Comparison of ENCODE assay signal across 23 cellular contexts in genomic region chr19:46384396-46384795, GRCh38. TPM values are rescaled to one million over a fixed set of nuclear protein-coding genes. Genes with fewer than 3 reads are reported as not detected.
DNase-seq lines count a peak whose midpoint lies in the region; ATAC-seq, FAIRE-seq and TF ChIP-seq lines count a peak whose summit lies in the region.
"Had no signal": no experiment of that assay in that cellular context is flagged by ENCODE, and none has a peak within 500 bp of the region (broad histone marks: within the 10 kb centered on the region; RNA-seq: fewer than 3 reads in every experiment).

No MANE protein-coding gene starts in this region.

- no peak for TF ChIP-seq CTCF in right lobe of liver (IDR thresholded peaks at IDR 0.05)
- no peak for TF ChIP-seq CTCF in HepG2 (CRISPR knock-in tag; IDR thresholded peaks at IDR 0.05)
- no peak for TF ChIP-seq CTCF in endodermal cell (conservative IDR thresholded peaks at IDR 0.05)

- in situ Hi-C loops in HepG2 (cut with HindIII; ENCODE audit: extremely low pct_ligation_motif_present, low pct_unique_long_range_greater_than_20kb), result no loop called here
- in situ Hi-C loops in GM23248 (cut with MboI), result no loop called here

- H3K36me3 ChIP-seq in right lobe of liver (peaks cover 4 to 47% (median 18%) of the 10 kb centered on the region in 4 donors), HepG2 (replicated peaks in 1 of 2; ENCODE audit: control insufficient read depth in 1 of 2, insufficient read depth in 2 of 2, low read length in 2 of 2) (peaks cover 16 to 75% of the 10 kb centered on the region in 2 experiments), endodermal cell (ENCODE audit: control insufficient read depth, insufficient read depth, low read length) (peaks cover 86% of the 10 kb centered on the region), GM23248 (ENCODE audit: low read depth) (peaks cover 19% of the 10 kb centered on the region; the same call in 1 of the 2 replicates)

- no peak overlapping the region for H3K27ac Mint-ChIP-seq in endodermal cell
- H3K27ac Mint-ChIP-seq: activated naive CD8-positive, alpha-beta T cell; IgD-negative memory B cell; memory B cell; T-cell had no signal

- no peaks in the 10 kb centered on the region for H3K9me3 Mint-ChIP-seq in endodermal cell
- H3K9me3 Mint-ChIP-seq: IgD-negative memory B cell, memory B cell, T-cell had no signal

- WGBS in right lobe of liver (ENCODE audit: insufficient coverage, low coverage, low lambda C conversion rate, missing lambda C conversion rate), result 100% methylated on average over 4 of the region's 11 CpGs
- WGBS in HepG2 (ENCODE audit: low lambda C conversion rate), result 100% methylated on average over 5 of the region's 11 CpGs
- 94% methylated on average over 10 to 11 of the region's 11 CpGs for WGBS in endodermal cell (ENCODE audit: insufficient coverage in 1 of 2, insufficient read length in 1 of 2), 2 experiments
- 60 to 66% methylated on average over 11 of the region's 11 CpGs for WGBS in GM23248 (ENCODE audit: low coverage in 1 of 2, low lambda C conversion rate in 2 of 2, missing lambda C conversion rate in 2 of 2), 2 experiments

- H3K27me3 ChIP-seq in right lobe of liver (no peaks in the 10 kb centered on the region), HepG2 (ENCODE audit: control insufficient read depth in 1 of 2, insufficient read depth in 2 of 2, low read length in 2 of 2) (no peaks in the 10 kb centered on the region), endodermal cell (ENCODE audit: control insufficient read depth, insufficient read depth, low read length, poor library complexity, severe bottlenecking) (no peaks in the 10 kb centered on the region), GM23248 (replicated peaks; ENCODE audit: insufficient read depth) (no peaks in the 10 kb centered on the region)
- H3K27me3 ChIP-seq: esophagus squamous epithelium had no signal

- H3K4me1 ChIP-seq in right lobe of liver, result no peaks in the 10 kb centered on the region
- peaks cover 11% of the 10 kb centered on the region for H3K4me1 ChIP-seq in HepG2 (ENCODE audit: insufficient read depth, low read length)
- no peaks in the 10 kb centered on the region for H3K4me1 ChIP-seq in endodermal cell (ENCODE audit: control insufficient read depth, insufficient read depth, low read length)
- 0 out of 2 replicates have a peak, but pooled peaks cover 5% of the 10 kb centered on the region for H3K4me1 ChIP-seq in GM23248 (ENCODE audit: insufficient read depth)

- no peaks in the 10 kb centered on the region for H3K79me2 ChIP-seq in HepG2 (ENCODE audit: insufficient read depth, low read length)
- peaks cover 35% of the 10 kb centered on the region for H3K79me2 ChIP-seq in GM23248 (ENCODE audit: insufficient read depth)

- intact Hi-C loops in right lobe of liver (cut with DNase I), result loop anchor here in 1 of 2 donors (10.0 kb wide), 1 partner anchor 100 kb away; no protein-coding TSS in a partner anchor
- intact Hi-C loops in HepG2 (cut with micrococcal nuclease; ENCODE audit: unreplicated experiment), result no loop called here

- DNase-seq in right lobe of liver, result peak; percentile 10 to 35 (median 26)
- DNase-seq in HepG2 (ENCODE audit: low spot score), result no peak
- peak; percentile 13 for DNase-seq in endodermal cell
- DNase-seq in mesenteric fat pad (ENCODE audit: low spot score), result peak; percentile 47
- DNase-seq in NCI-H2081 (lab: John Stamatoyannopoulos, UW), result no peak
- no peak for DNase-seq in GM23248
- DNase-seq: activated CD4-positive, alpha-beta T cell treated with anti-CD3 and anti-CD28 coated beads for 1 hour; effector memory CD4-positive, alpha-beta T cell; esophagus squamous epithelium; NCI-H1105 treated with DMSO at 0.1 percent for 48 hours; NCI-H2107; NCI-H526; SIG-M5 had no signal

- H3K27me3 Mint-ChIP-seq in endodermal cell (ENCODE audit: insufficient read depth), result no peaks in the 10 kb centered on the region
- H3K27me3 Mint-ChIP-seq: activated naive CD8-positive, alpha-beta T cell; IgD-negative memory B cell; memory B cell; T-cell had no signal

- H2AFZ ChIP-seq in HepG2 (ENCODE audit: low read length) (no peak overlapping the region), GM23248 (no peak overlapping the region)

- H3K36me3 Mint-ChIP-seq in endodermal cell (ENCODE audit: low read depth), result peaks cover 84% of the 10 kb centered on the region

- H3K27ac ChIP-seq in right lobe of liver (no peak overlapping the region), HepG2 (ENCODE audit: extremely low read length, insufficient read depth, low read length) (no peak overlapping the region), endodermal cell (ENCODE audit: low read depth, low read length) (no peak overlapping the region), GM23248 (no peak overlapping the region)
- H3K27ac ChIP-seq: esophagus squamous epithelium had no signal

- H3K4me3 ChIP-seq in right lobe of liver (no peak overlapping the region), HepG2 (replicated peaks in 1 of 3; ENCODE audit: insufficient read depth in 1 of 3, low read depth in 2 of 3, low read length in 3 of 3) (no peak overlapping the region), endodermal cell (ENCODE audit: low read length) (no peak overlapping the region), GM23248 (no peak overlapping the region)
- H3K4me3 ChIP-seq: esophagus squamous epithelium had no signal

- POLR2A ChIA-PET in HepG2 (lab: Yijun Ruan, JAX), result no interaction called here

- BruUV-seq in HepG2 (replicated peaks; lab: Mats Ljungman, UMichigan), result no TSS peak

- FAIRE-seq in HepG2 (lab: Jason Lieb, UNC), result no peak
- FAIRE-seq: H54, keratinocyte, urothelium cell line had no signal

- H3K9me2 ChIP-seq in GM23248 (ENCODE audit: insufficient read depth), result no peaks in the 10 kb centered on the region

- TF ChIP-seq POLR2A in right lobe of liver (IDR thresholded peaks at IDR 0.05), result no peak
- no peak for TF ChIP-seq POLR2A in HepG2 (IDR thresholded peaks at IDR 0.05; ENCODE audit: insufficient read depth in 1 of 2, low read depth in 2 of 2, low read length in 2 of 2)

- TF ChIP-seq RAD21 in HepG2 (CRISPR knock-in tag; IDR thresholded peaks at IDR 0.05), result no peak

- peaks cover 4% of the 10 kb centered on the region for H3F3A ChIP-seq in GM23248 (ENCODE audit: insufficient read depth)

- H3K4me1 Mint-ChIP-seq in endodermal cell, result no peaks in the 10 kb centered on the region
- H3K4me1 Mint-ChIP-seq: memory B cell had no signal

- H3K9ac ChIP-seq in HepG2 (ENCODE audit: insufficient read depth, low read depth, low read length) (no peak overlapping the region), endodermal cell (ENCODE audit: extremely low read depth, low read length, poor library complexity, severe bottlenecking) (no peak overlapping the region), GM23248 (no peak overlapping the region)

- H3K9me3 ChIP-seq in right lobe of liver (no peaks in the 10 kb centered on the region), HepG2 (ENCODE audit: low read length) (no peaks in the 10 kb centered on the region), endodermal cell (ENCODE audit: control insufficient read depth, low read length) (no peaks in the 10 kb centered on the region), GM23248 (ENCODE audit: low read depth) (no peaks in the 10 kb centered on the region)
- H3K9me3 ChIP-seq: esophagus squamous epithelium had no signal

- ATAC-seq in right lobe of liver (no peak), HepG2 (no peak), GM18511 (IDR thresholded peaks at IDR 0.05; ENCODE audit: unreplicated experiment) (no peak), HG02870 (IDR thresholded peaks at IDR 0.05; ENCODE audit: unreplicated experiment) (no peak)
- ATAC-seq: T-cell had no signal

- H4K20me1 ChIP-seq in HepG2 (ENCODE audit: insufficient read depth, low read length), result no peaks in the 10 kb centered on the region
- H4K20me1 ChIP-seq in GM23248 (ENCODE audit: insufficient read depth), result no peaks in the 10 kb centered on the region

- TF ChIP-seq EP300 in HepG2 (IDR thresholded peaks at IDR 0.05; ENCODE audit: low read depth in 2 of 2, low read length in 2 of 2), result no peak
- TF ChIP-seq EP300 in HepG2 (CRISPR knock-in tag; IDR thresholded peaks at IDR 0.05; ENCODE audit: borderline replicate concordance), result no peak

- CTCF ChIA-PET in HepG2 (lab: Yijun Ruan, JAX; ENCODE audit: low intra/inter-chr PET ratio, low total read pairs), result no interaction called here

- H3K4me2 ChIP-seq in HepG2 (ENCODE audit: low read depth, low read length) (no peak overlapping the region), GM23248 (ENCODE audit: unreplicated experiment) (no peak overlapping the region)

- no peak overlapping the region for H3K4me3 Mint-ChIP-seq in endodermal cell
- H3K4me3 Mint-ChIP-seq: activated naive CD8-positive, alpha-beta T cell; memory B cell; T-cell had no signal

RNA-seq across cellular contexts. Expression of gene CCDC8, which starts 29.0 kb away (rescaled TPM):
- total RNA-seq in right lobe of liver (under 1 TPM in 5 of 6 experiments, not detected in 1; 0.26 to 0.55 (median 0.44) TPM), HepG2 (2016; rRNA removed; fragmentation: Illumina TruSeq; extraction: Trizol) (0.04 TPM in 1 of 2 replicates, not detected in the other), endodermal cell (10 to 100 TPM; 27.5 to 30.5 TPM), mesenteric fat pad (2.9 TPM)
- not detected in 2 replicates for total RNA-seq in HepG2 (2016; cell fraction: cytosol; rRNA removed; fragmentation: Illumina TruSeq; extraction: Trizol; ENCODE audit: low read depth)
- total RNA-seq in HepG2 (2016; cell fraction: insoluble cytoplasmic fraction; rRNA removed; fragmentation: Illumina TruSeq; extraction: Trizol), result 0.06 TPM in 1 of 2 replicates, not detected in the other
- total RNA-seq in HepG2 (2016; cell fraction: membrane; rRNA removed; fragmentation: Illumina TruSeq; extraction: Trizol), result not detected in 2 replicates
- total RNA-seq in HepG2 (2016; cell fraction: nucleus; rRNA removed; fragmentation: Illumina TruSeq; extraction: Trizol), result not detected in 2 replicates
- polyA plus RNA-seq in HepG2 (2011; rRNA removed) (not detected in 2 replicates), GM23248 (2016; fragmentation: Nextera tagmentation; extraction: Ambion mirVana) (5.5 and 6.0 TPM in 2 replicates)
- not detected in 2 replicates for polyA plus RNA-seq in HepG2 (2011; cell fraction: cytosol; rRNA removed)
- not detected in 2 replicates for polyA plus RNA-seq in HepG2 (2011; cell fraction: nucleus; rRNA removed)
- polyA plus RNA-seq in HepG2 (2012), result not detected in 2 replicates
- polyA plus RNA-seq in HepG2 (2016; cell fraction: cytosol; fragmentation: Illumina TruSeq; extraction: Trizol; ENCODE audit: low read depth), result not detected in 2 replicates
- not detected in 2 replicates for polyA plus RNA-seq in HepG2 (2016; cell fraction: insoluble cytoplasmic fraction; fragmentation: Illumina TruSeq; extraction: Trizol; ENCODE audit: low read depth)
- polyA plus RNA-seq in HepG2 (2016; cell fraction: membrane; fragmentation: Illumina TruSeq; extraction: Trizol; ENCODE audit: low read depth), result not detected in 2 replicates
- polyA plus RNA-seq in HepG2 (2016; cell fraction: nucleus; fragmentation: Illumina TruSeq; extraction: Trizol; ENCODE audit: insufficient read depth, low read depth), result not detected in 2 replicates
- polyA minus RNA-seq in HepG2 (2011; rRNA and poly(A)+ RNA removed; ENCODE audit: low replicate concordance), result not detected in 2 replicates
- not detected in 2 replicates for polyA minus RNA-seq in HepG2 (2011; cell fraction: cytosol; rRNA and poly(A)+ RNA removed)
- polyA minus RNA-seq in HepG2 (2011; cell fraction: nucleus; rRNA and poly(A)+ RNA removed), result not detected in 2 replicates
- 22.6 TPM for polyA plus RNA-seq in endodermal cell (2013, experiment 1 of 2)
- polyA plus RNA-seq in endodermal cell (2013, experiment 2 of 2), result 19.1 TPM
- total RNA-seq in GM23248 (2014; rRNA removed; shearing (Covaris generic)), result 8.9 and 10.1 TPM in 2 replicates
- polyA plus RNA-seq: IgD-negative memory B cell had no signal

RNA-seq across cellular contexts. Expression of gene PPP5C, which starts 37.5 kb away (rescaled TPM):
- total RNA-seq in right lobe of liver (10 to 100 TPM; 23.9 to 47.8 (median 36.0) TPM), HepG2 (2016; rRNA removed; fragmentation: Illumina TruSeq; extraction: Trizol) (38.2 and 41.6 TPM in 2 replicates), endodermal cell (100 to 1,000 TPM; 101 to 112 TPM), mesenteric fat pad (44.3 TPM)
- 6.6 and 9.3 TPM in 2 replicates for total RNA-seq in HepG2 (2016; cell fraction: cytosol; rRNA removed; fragmentation: Illumina TruSeq; extraction: Trizol; ENCODE audit: low read depth)
- 33.6 and 40.9 TPM in 2 replicates for total RNA-seq in HepG2 (2016; cell fraction: insoluble cytoplasmic fraction; rRNA removed; fragmentation: Illumina TruSeq; extraction: Trizol)
- total RNA-seq in HepG2 (2016; cell fraction: membrane; rRNA removed; fragmentation: Illumina TruSeq; extraction: Trizol), result 12.2 and 12.3 TPM in 2 replicates
- 31.3 and 44.2 TPM in 2 replicates for total RNA-seq in HepG2 (2016; cell fraction: nucleus; rRNA removed; fragmentation: Illumina TruSeq; extraction: Trizol)
- polyA plus RNA-seq in HepG2 (2011; rRNA removed) (67.9 and 68.5 TPM in 2 replicates), GM23248 (2016; fragmentation: Nextera tagmentation; extraction: Ambion mirVana) (47.3 and 48.7 TPM in 2 replicates)
- polyA plus RNA-seq in HepG2 (2011; cell fraction: cytosol; rRNA removed), result 52.3 and 70.1 TPM in 2 replicates
- 118 and 133 TPM in 2 replicates for polyA plus RNA-seq in HepG2 (2011; cell fraction: nucleus; rRNA removed)
- polyA plus RNA-seq in HepG2 (2012), result 33.2 and 36.7 TPM in 2 replicates
- polyA plus RNA-seq in HepG2 (2016; cell fraction: cytosol; fragmentation: Illumina TruSeq; extraction: Trizol; ENCODE audit: low read depth), result 3.4 and 4.4 TPM in 2 replicates
- 45.7 and 54.9 TPM in 2 replicates for polyA plus RNA-seq in HepG2 (2016; cell fraction: insoluble cytoplasmic fraction; fragmentation: Illumina TruSeq; extraction: Trizol; ENCODE audit: low read depth)
- polyA plus RNA-seq in HepG2 (2016; cell fraction: membrane; fragmentation: Illumina TruSeq; extraction: Trizol; ENCODE audit: low read depth), result 6.8 and 8.2 TPM in 2 replicates
- 82.9 and 89.8 TPM in 2 replicates for polyA plus RNA-seq in HepG2 (2016; cell fraction: nucleus; fragmentation: Illumina TruSeq; extraction: Trizol; ENCODE audit: insufficient read depth, low read depth)
- polyA minus RNA-seq in HepG2 (2011; rRNA and poly(A)+ RNA removed; ENCODE audit: low replicate concordance), result 92.2 and 144 TPM in 2 replicates
- polyA minus RNA-seq in HepG2 (2011; cell fraction: cytosol; rRNA and poly(A)+ RNA removed), result 26.7 and 26.9 TPM in 2 replicates
- polyA minus RNA-seq in HepG2 (2011; cell fraction: nucleus; rRNA and poly(A)+ RNA removed), result 63.0 and 66.9 TPM in 2 replicates
- 81.4 TPM for polyA plus RNA-seq in endodermal cell (2013, experiment 1 of 2)
- polyA plus RNA-seq in endodermal cell (2013, experiment 2 of 2), result 84.3 TPM
- total RNA-seq in GM23248 (2014; rRNA removed; shearing (Covaris generic)), result 56.4 and 60.8 TPM in 2 replicates

RNA-seq across cellular contexts. Expression of gene PNMA8C, which starts 44.3 kb away (rescaled TPM):
- total RNA-seq in right lobe of liver (not detected), HepG2 (2016; rRNA removed; fragmentation: Illumina TruSeq; extraction: Trizol) (not detected in 2 replicates), endodermal cell (under 1 TPM; 0.20 to 0.33 TPM), mesenteric fat pad (not detected)
- total RNA-seq in HepG2 (2016; cell fraction: cytosol; rRNA removed; fragmentation: Illumina TruSeq; extraction: Trizol; ENCODE audit: low read depth), result not detected in 2 replicates
- total RNA-seq in HepG2 (2016; cell fraction: insoluble cytoplasmic fraction; rRNA removed; fragmentation: Illumina TruSeq; extraction: Trizol), result not detected in 2 replicates
- not detected in 2 replicates for total RNA-seq in HepG2 (2016; cell fraction: membrane; rRNA removed; fragmentation: Illumina TruSeq; extraction: Trizol)
- not detected in 2 replicates for total RNA-seq in HepG2 (2016; cell fraction: nucleus; rRNA removed; fragmentation: Illumina TruSeq; extraction: Trizol)
- polyA plus RNA-seq in HepG2 (2011; rRNA removed) (not detected in 2 replicates), GM23248 (2016; fragmentation: Nextera tagmentation; extraction: Ambion mirVana) (not detected in 2 replicates)
- not detected in 2 replicates for polyA plus RNA-seq in HepG2 (2011; cell fraction: cytosol; rRNA removed)
- not detected in 2 replicates for polyA plus RNA-seq in HepG2 (2011; cell fraction: nucleus; rRNA removed)
- polyA plus RNA-seq in HepG2 (2012), result not detected in 2 replicates
- not detected in 2 replicates for polyA plus RNA-seq in HepG2 (2016; cell fraction: cytosol; fragmentation: Illumina TruSeq; extraction: Trizol; ENCODE audit: low read depth)
- polyA plus RNA-seq in HepG2 (2016; cell fraction: insoluble cytoplasmic fraction; fragmentation: Illumina TruSeq; extraction: Trizol; ENCODE audit: low read depth), result not detected in 2 replicates
- not detected in 2 replicates for polyA plus RNA-seq in HepG2 (2016; cell fraction: membrane; fragmentation: Illumina TruSeq; extraction: Trizol; ENCODE audit: low read depth)
- polyA plus RNA-seq in HepG2 (2016; cell fraction: nucleus; fragmentation: Illumina TruSeq; extraction: Trizol; ENCODE audit: insufficient read depth, low read depth), result not detected in 2 replicates
- 0.02 TPM in 1 of 2 replicates, not detected in the other for polyA minus RNA-seq in HepG2 (2011; rRNA and poly(A)+ RNA removed; ENCODE audit: low replicate concordance)
- not detected in 2 replicates for polyA minus RNA-seq in HepG2 (2011; cell fraction: cytosol; rRNA and poly(A)+ RNA removed)
- polyA minus RNA-seq in HepG2 (2011; cell fraction: nucleus; rRNA and poly(A)+ RNA removed), result not detected in 2 replicates
- 3.0 TPM for polyA plus RNA-seq in endodermal cell (2013, experiment 1 of 2)
- polyA plus RNA-seq in endodermal cell (2013, experiment 2 of 2), result 3.1 TPM
- not detected in 2 replicates for total RNA-seq in GM23248 (2014; rRNA removed; shearing (Covaris generic))
- total RNA-seq: esophagus squamous epithelium, omental fat pad, T-cell had no signal
- polyA plus RNA-seq: IgD-negative memory B cell, keratinocyte had no signal

Comparison
In these comparisons a context has a peak if more than half of its experiments do, and no peak if none do; other contexts are left out.
1. DNase-seq: peak in right lobe of liver (3 of 3), endodermal cell (single experiment) and mesenteric fat pad (single experiment); none in HepG2 (single experiment), NCI-H2081 (0 of 2) and GM23248 (single experiment).